8 cellular contexts compared by ENCODE assay signal in the genomic region with DNA sequence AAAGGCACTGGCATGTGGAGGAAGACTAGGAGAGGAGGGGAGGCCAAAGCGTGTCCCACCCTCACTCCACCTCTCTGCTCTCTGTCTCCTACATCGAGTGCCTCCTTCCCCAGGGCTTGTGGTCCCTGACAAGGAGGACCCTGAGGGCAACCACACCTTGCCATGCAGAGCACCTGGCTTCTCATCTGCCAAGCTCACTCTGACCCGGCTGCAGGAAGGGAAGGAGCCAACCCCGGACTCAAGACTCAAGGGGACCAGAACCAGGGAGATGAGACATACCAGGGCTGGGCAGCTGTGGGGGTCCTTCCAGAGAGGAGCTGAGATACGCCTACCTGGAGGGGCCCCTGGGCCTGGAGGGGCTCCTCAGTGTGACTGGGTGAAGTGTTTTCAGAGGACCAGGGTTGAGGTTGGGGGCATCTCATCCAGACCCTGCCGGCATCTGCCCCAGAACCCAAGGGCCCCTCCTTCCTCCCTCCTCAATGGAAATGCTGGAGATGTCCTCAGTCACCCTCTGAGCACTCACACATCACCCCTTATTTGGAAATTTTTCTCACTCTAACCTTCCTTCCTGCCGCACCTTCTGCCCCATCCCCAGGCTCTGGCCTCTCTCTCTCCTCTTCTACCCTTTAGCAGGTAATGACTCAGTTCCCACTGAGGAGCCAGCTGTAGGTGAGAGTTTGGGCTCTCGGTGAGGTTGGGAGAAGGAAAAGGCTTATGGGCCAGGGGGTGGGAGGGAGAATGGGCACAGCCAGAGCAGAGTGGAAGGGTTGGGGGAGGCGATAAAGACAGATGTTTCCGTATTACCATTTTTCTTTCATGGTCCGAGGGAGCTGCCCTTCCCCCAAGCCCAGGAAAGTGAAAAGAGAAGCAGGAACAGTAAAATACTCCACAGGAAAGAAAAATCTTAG. TPM values are rescaled to one million over a fixed set of nuclear protein-coding genes. Genes with fewer than 3 reads are reported as not detected.
DNase-seq lines count a peak whose midpoint lies in the region; ATAC-seq and TF ChIP-seq lines count a peak whose summit lies in the region.

No MANE protein-coding gene starts in this region.

- peak; percentile 49 for DNase-seq in GM12865 (ENCODE audit: low read depth)
- DNase-seq in NCI-H526 treated with DMSO at 0.1 percent for 48 hours (lab: John Stamatoyannopoulos, UW), result peak; percentile 11
- peak; percentile 23 for DNase-seq in renal cortical epithelial cell (ENCODE audit: low read depth)
- DNase-seq in COR-L47 (lab: John Stamatoyannopoulos, UW), result no peak
- DNase-seq in GM13977 (ENCODE audit: low spot score), result no peak

- H3K27ac Mint-ChIP-seq in dendritic cell treated with granulocyte-macrophage colony-stimulating factor and Interleukin-4, amounts not matched to agents 40 ng/mL and 50 ng/mL, for 4 days, result peak overlapping the region; percentile 88

- peak overlapping the region; percentile 52 for H3K4me3 ChIP-seq in GM12865 (ENCODE audit: low read depth, low read length)

- in situ Hi-C loops in GM13977 (cut with MboI; ENCODE audit: low pct_unique_long_range_greater_than_20kb, low sequenced_read_pairs, unreplicated experiment), result no loop called here

- H3K4me3 Mint-ChIP-seq in dendritic cell treated with granulocyte-macrophage colony-stimulating factor and Interleukin-4, amounts not matched to agents 40 ng/mL and 50 ng/mL, for 4 days, result no peak overlapping the region

- TF ChIP-seq CTCF in GM12865 (IDR thresholded peaks at IDR 0.05; ENCODE audit: insufficient read depth, low read depth, low read length, missing control alignments) (no peak), GM13977 (IDR thresholded peaks at IDR 0.05; ENCODE audit: extremely low read depth, insufficient read depth, missing control alignments) (no peak)

- peaks cover 20% of the 10 kb centered on the region for H3K36me3 Mint-ChIP-seq in dendritic cell treated with granulocyte-macrophage colony-stimulating factor and Interleukin-4, amounts not matched to agents 40 ng/mL and 50 ng/mL, for 4 days (ENCODE audit: low read depth)

- H3K4me1 Mint-ChIP-seq in dendritic cell treated with granulocyte-macrophage colony-stimulating factor and Interleukin-4, amounts not matched to agents 40 ng/mL and 50 ng/mL, for 4 days (ENCODE audit: low read depth), result peaks cover 62% of the 10 kb centered on the region

- no peaks in the 10 kb centered on the region for H3K27me3 Mint-ChIP-seq in dendritic cell treated with granulocyte-macrophage colony-stimulating factor and Interleukin-4, amounts not matched to agents 40 ng/mL and 50 ng/mL, for 4 days

- intact Hi-C loops in dendritic cell treated with granulocyte-macrophage colony-stimulating factor and Interleukin-4, amounts not matched to agents 40 ng/mL and 50 ng/mL, for 4 days (cut with micrococcal nuclease), result no loop called here

- ATAC-seq in GM21717 (IDR thresholded peaks at IDR 0.05; ENCODE audit: unreplicated experiment) (no peak), HG03108 (IDR thresholded peaks at IDR 0.05; ENCODE audit: unreplicated experiment) (no peak)

- H3K9me3 Mint-ChIP-seq in dendritic cell treated with granulocyte-macrophage colony-stimulating factor and Interleukin-4, amounts not matched to agents 40 ng/mL and 50 ng/mL, for 4 days, result peaks cover 9% of the 10 kb centered on the region

RNA-seq across cellular contexts. Expression of gene POU5F1, which starts 32.0 kb away (rescaled TPM):
- 6.6 and 11.3 TPM in 2 replicates for total RNA-seq in renal cortical epithelial cell

RNA-seq across cellular contexts. Expression of gene TCF19, which starts 44.1 kb away (rescaled TPM):
- 2.2 and 10.8 TPM in 2 replicates for total RNA-seq in renal cortical epithelial cell

RNA-seq across cellular contexts. Expression of gene CCHCR1, which starts 44.9 kb away (rescaled TPM):
- total RNA-seq in renal cortical epithelial cell, result 12.9 and 21.0 TPM in 2 replicates

Comparison
In these comparisons a context has a peak if more than half of its experiments do, and no peak if none do; other contexts are left out.
1. DNase-seq: peak in GM12865 (single experiment), NCI-H526 treated with DMSO at 0.1 percent for 48 hours (single experiment) and renal cortical epithelial cell (single experiment); none in COR-L47 (single experiment) and GM13977 (single experiment).